Comparison of ENCODE assay signal across 1 cellular context in genomic region chr7:128194533-128195282, GRCh38.
TF ChIP-seq lines count a peak whose summit lies in the region.

No MANE protein-coding gene starts in this region.

TF ChIP-seq in HEK293, 187 proteins besides CTCF, POLR2A, EP300 and RAD21:
- TF ChIP-seq ZNF518A (tag by site-specific recombination; conservative IDR thresholded peaks at IDR 0.05; ENCODE audit: low read depth) = 0 out of 2 replicates have a peak, but pooled peaks have one; percentile 40
- no peak for TF ChIP-seq ZNF404 (tag by site-specific recombination; IDR thresholded peaks at IDR 0.05)
- 0 out of 2 replicates have a peak, but pooled peaks have one; percentile 39 for TF ChIP-seq ZNF580 (tag by site-specific recombination; IDR thresholded peaks at IDR 0.05)
- no peak for TF ChIP-seq ZNF585B (tag by site-specific recombination; IDR thresholded peaks at IDR 0.05)
- no peak for TF ChIP-seq ZNF140 (tag by site-specific recombination; IDR thresholded peaks at IDR 0.05)
- peak; percentile 82 for TF ChIP-seq ZNF610 (tag by site-specific recombination; IDR thresholded peaks at IDR 0.05; ENCODE audit: borderline replicate concordance)
- no peak for TF ChIP-seq ZNF621 (tag by site-specific recombination; IDR thresholded peaks at IDR 0.05)
- TF ChIP-seq ZNF211 (tag by site-specific recombination; IDR thresholded peaks at IDR 0.05; ENCODE audit: low read depth) = no peak
- TF ChIP-seq ZNF10 (tag by site-specific recombination; IDR thresholded peaks at IDR 0.05) = peak; percentile 97
- peak; percentile 75; the same call in 1 of the 2 replicates for TF ChIP-seq ZNF391 (tag by site-specific recombination; IDR thresholded peaks at IDR 0.05; ENCODE audit: borderline replicate concordance, low read depth)
- TF ChIP-seq ZSCAN5A (tag by site-specific recombination; IDR thresholded peaks at IDR 0.05) = 0 out of 2 replicates have a peak, but pooled peaks have one; percentile 65
- no peak for TF ChIP-seq HOXC10 (CRISPR knock-in tag; IDR thresholded peaks at IDR 0.05)
- TF ChIP-seq SETDB1 (IDR thresholded peaks at IDR 0.05; ENCODE audit: insufficient read length, low read length) = peak; percentile 74
- no peak for TF ChIP-seq ZNF544 (tag by site-specific recombination; IDR thresholded peaks at IDR 0.05)
- TF ChIP-seq ZNF558 (tag by site-specific recombination; IDR thresholded peaks at IDR 0.05) = peak; percentile 88
- no peak for TF ChIP-seq ZBTB44 (tag by site-specific recombination; IDR thresholded peaks at IDR 0.05)
- peak; percentile 32 for TF ChIP-seq ZNF529 (tag by site-specific recombination; IDR thresholded peaks at IDR 0.05; ENCODE audit: insufficient replicate concordance)
- no peak for TF ChIP-seq ZNF785 (tag by site-specific recombination; IDR thresholded peaks at IDR 0.05)
- TF ChIP-seq ZNF777 (tag by site-specific recombination; IDR thresholded peaks at IDR 0.05; ENCODE audit: borderline replicate concordance) = no peak
- 0 out of 2 replicates have a peak, but pooled peaks have one; percentile 43 for TF ChIP-seq ZNF324 (tag by site-specific recombination; IDR thresholded peaks at IDR 0.05)
- peak; percentile 39; the same call in 1 of the 2 replicates for TF ChIP-seq OVOL3 (tag by site-specific recombination; IDR thresholded peaks at IDR 0.05)
- TF ChIP-seq ZNF157 (tag by site-specific recombination; IDR thresholded peaks at IDR 0.05) = peak; percentile 21; the same call in 1 of the 2 replicates
- TF ChIP-seq KLF8 (tag by site-specific recombination; IDR thresholded peaks at IDR 0.05) = 0 out of 2 replicates have a peak, but pooled peaks have one; percentile 32
- TF ChIP-seq ZNF654 (tag by site-specific recombination; IDR thresholded peaks at IDR 0.05; ENCODE audit: low read depth) = 0 out of 2 replicates have a peak, but pooled peaks have one; percentile 7
- peak; percentile 19; the same call in 1 of the 2 replicates for TF ChIP-seq ZNF184 (tag by site-specific recombination; IDR thresholded peaks at IDR 0.05)
- TF ChIP-seq ZFHX2 (tag by site-specific recombination; conservative IDR thresholded peaks at IDR 0.05) = no peak
- peak; percentile 78; the same call in 1 of the 2 replicates for TF ChIP-seq ZNF626 (tag by site-specific recombination; IDR thresholded peaks at IDR 0.05)
- TF ChIP-seq ZSCAN23 (tag by site-specific recombination; IDR thresholded peaks at IDR 0.05) = no peak
- TF ChIP-seq ZBTB11 (tag by site-specific recombination; conservative IDR thresholded peaks at IDR 0.05; ENCODE audit: low read depth) = no peak
- peak; percentile 60 for TF ChIP-seq ZNF513 (tag by site-specific recombination; IDR thresholded peaks at IDR 0.05)
- TF ChIP-seq ZNF280D (tag by site-specific recombination; IDR thresholded peaks at IDR 0.05) = peak; percentile 98
TF ChIP-seq in HEK293: peak in this region for 18.
